In the genomic region with DNA sequence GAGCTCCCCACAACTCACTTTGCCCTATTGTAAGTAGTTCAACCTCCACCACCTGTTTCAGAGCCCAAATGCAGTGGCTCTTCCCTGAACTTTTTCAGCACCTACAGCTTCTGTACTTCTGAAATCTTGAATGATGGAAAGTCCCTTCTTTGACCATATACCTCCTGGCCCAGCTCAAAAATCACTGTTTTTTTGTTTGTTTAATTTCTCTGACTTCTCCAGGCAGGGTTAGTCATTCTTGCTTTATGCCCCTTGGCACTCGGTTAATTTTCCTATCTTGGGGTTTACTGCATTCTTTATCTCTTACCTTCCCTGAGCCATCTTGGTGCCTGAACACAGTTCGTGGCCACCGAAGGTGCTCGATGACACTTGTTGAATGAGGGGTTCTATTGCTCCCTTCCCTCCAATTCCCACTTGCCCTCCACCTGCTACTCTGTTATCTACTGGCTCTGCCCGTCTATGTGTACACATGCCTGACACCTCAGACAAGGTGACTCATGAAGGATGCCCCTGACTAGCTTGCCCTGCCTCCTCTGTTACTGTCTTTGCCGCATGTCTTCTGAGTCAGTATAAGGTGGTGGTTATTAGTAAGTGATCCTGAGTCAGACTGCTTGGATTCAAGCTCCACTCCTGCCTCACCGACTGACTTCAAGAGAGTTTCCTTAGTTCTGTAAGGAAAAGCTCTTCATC, we compare ENCODE assay signal across 10 cellular contexts. TPM values are rescaled to one million over a fixed set of nuclear protein-coding genes. Genes with fewer than 3 reads are reported as not detected.
DNase-seq lines count a peak whose midpoint lies in the region; ATAC-seq lines count a peak whose summit lies in the region.
"Had no signal": no experiment of that assay in that cellular context is flagged by ENCODE, and none has a peak within 500 bp of the region (broad histone marks: within the 10 kb centered on the region; RNA-seq: fewer than 3 reads in every experiment).

No MANE protein-coding gene starts in this region.

- H3K4me3 Mint-ChIP-seq in T-helper 17 cell, result no peak overlapping the region
- H3K4me3 Mint-ChIP-seq: nephron; T-helper 1 cell treated with Interleukin-12 subunit alpha and Interleukin-12 subunit beta and Interleukin-4 antibody, amounts not matched to agents 30 μg/mL and 1 μg/mL, for 36 hours had no signal

- H2BK12ac ChIP-seq in neuronal stem cell (ENCODE audit: low read length), result no peak overlapping the region

- H2BK5ac ChIP-seq in neuronal stem cell (ENCODE audit: low read length), result no peak overlapping the region

- H3K9ac ChIP-seq in neuronal stem cell (ENCODE audit: low read depth, low read length, poor library complexity), result no peak overlapping the region

- no peak overlapping the region for H3K14ac ChIP-seq in neuronal stem cell (ENCODE audit: low read length)

- H3K18ac ChIP-seq in neuronal stem cell (ENCODE audit: low read length), result no peak overlapping the region

- no peak overlapping the region for H4K91ac ChIP-seq in neuronal stem cell (ENCODE audit: low read depth, low read length, poor library complexity)

- H3K9me3 ChIP-seq in T-helper 17 cell (ENCODE audit: control insufficient read depth, low read length, poor library complexity, severe bottlenecking) (no peaks in the 10 kb centered on the region), neuronal stem cell (replicated peaks in 1 of 2; ENCODE audit: control insufficient read depth in 2 of 2, insufficient read depth in 1 of 2, low read depth in 1 of 2, low read length in 2 of 2) (no peaks in the 10 kb centered on the region)

- H3K4me2 ChIP-seq in neuronal stem cell (ENCODE audit: insufficient read depth, low read length, poor library complexity, severe bottlenecking), result no peak overlapping the region

- peaks cover 15 to 16% of the 10 kb centered on the region in 2 donors for H3K4me1 ChIP-seq in neuronal stem cell (ENCODE audit: control insufficient read depth in 2 of 2, insufficient read depth in 1 of 2, low read depth in 1 of 2, low read length in 2 of 2)

- peak; percentile 35 for DNase-seq in activated T-cell treated with anti-CD3 and anti-CD28 coated beads for 24 hours (ENCODE audit: low read depth)
- DNase-seq in activated T-cell treated with anti-CD3 and anti-CD28 coated beads for 4 hours, result no peak
- DNase-seq in T-helper 17 cell, result no peak
- peak; percentile 27 for DNase-seq in fibroblast of the conjunctiva (ENCODE audit: low read depth)
- DNase-seq in stimulated activated CD8-positive, alpha-beta memory T cell treated with anti-CD3 and anti-CD28 coated beads, Interleukin-15, amount 100 ng/mL, for 48 hours (ENCODE audit: low read depth in 2 of 2), result peak; percentile 23 to 36
- DNase-seq in KG1 (lab: John Stamatoyannopoulos, UW), result no peak
- no peak for DNase-seq in COLO829 (ENCODE audit: low spot score)
- DNase-seq in neuronal stem cell (ENCODE audit: low spot score), result no peak

- no peak overlapping the region for H2BK120ac ChIP-seq in neuronal stem cell (ENCODE audit: low read depth, low read length)

- H3K79me1 ChIP-seq in neuronal stem cell (ENCODE audit: low read depth, low read length), result no peaks in the 10 kb centered on the region

- H3K36me3 ChIP-seq in neuronal stem cell (replicated peaks in 1 of 2; ENCODE audit: control insufficient read depth in 2 of 2, insufficient read depth in 2 of 2, low read length in 2 of 2), result no peaks in the 10 kb centered on the region

- H3K27me3 Mint-ChIP-seq in T-helper 17 cell, result no peaks in the 10 kb centered on the region

- H3K27ac ChIP-seq in neuronal stem cell (replicated peaks; ENCODE audit: low read length), result no peak overlapping the region

- no peak overlapping the region for H2BK15ac ChIP-seq in neuronal stem cell (ENCODE audit: low read length)

- H3K4me3 ChIP-seq in neuronal stem cell (ENCODE audit: low read length in 2 of 2), result no peak overlapping the region

- no peak overlapping the region for H2AFZ ChIP-seq in neuronal stem cell (ENCODE audit: low read length)

- peak overlapping the region; percentile 47 for H3K27ac Mint-ChIP-seq in T-helper 17 cell
- H3K27ac Mint-ChIP-seq: T-helper 1 cell treated with Interleukin-12 subunit alpha and Interleukin-12 subunit beta and Interleukin-4 antibody, amounts not matched to agents 30 μg/mL and 1 μg/mL, for 36 hours had no signal

- no peaks in the 10 kb centered on the region for H3K36me3 Mint-ChIP-seq in T-helper 17 cell (ENCODE audit: low read depth)

- no peak overlapping the region for H2AK5ac ChIP-seq in neuronal stem cell (ENCODE audit: low read depth, low read length)

- no peak overlapping the region for H3K4ac ChIP-seq in neuronal stem cell (ENCODE audit: low read length)

- ATAC-seq in T-helper 17 cell, result no peak

- peaks cover 7% of the 10 kb centered on the region for H3K4me1 Mint-ChIP-seq in T-helper 17 cell

- no CpG with 5 or more reads among the region's 7 CpGs for WGBS in neuronal stem cell (ENCODE audit: extremely low coverage in 2 of 2, insufficient read length in 2 of 2, insufficient replicate concordance in 1 of 2), 2 donors

- H3K27me3 ChIP-seq in neuronal stem cell (ENCODE audit: control insufficient read depth in 3 of 3, insufficient read depth in 3 of 3, low read depth in 1 of 3, low read length in 3 of 3), result peaks cover 0 to 9% (median 0%) of the 10 kb centered on the region in 3 experiments

- H4K8ac ChIP-seq in neuronal stem cell (ENCODE audit: low read depth, low read length), result no peak overlapping the region

- no peak overlapping the region for H3K23ac ChIP-seq in neuronal stem cell (ENCODE audit: low read depth, low read length, poor library complexity)

RNA-seq across cellular contexts. Expression of gene AMHR2, which starts 4.4 kb away (rescaled TPM):
- total RNA-seq in T-helper 17 cell, result not detected
- 0.46 TPM for polyA plus RNA-seq in neuronal stem cell (2013, experiment 1 of 2)
- 0.42 TPM for polyA plus RNA-seq in neuronal stem cell (2013, experiment 2 of 2)

RNA-seq across cellular contexts. Expression of gene PRR13, which starts 13.5 kb away (rescaled TPM):
- 100 to 1,000 TPM; 168 to 188 TPM for total RNA-seq in T-helper 17 cell
- polyA plus RNA-seq in neuronal stem cell (2013, experiment 1 of 2), result 119 TPM
- 121 TPM for polyA plus RNA-seq in neuronal stem cell (2013, experiment 2 of 2)

RNA-seq across cellular contexts. Expression of gene PCBP2, which starts 23.9 kb away (rescaled TPM):
- 1,000 to 10,000 TPM; 1,028 to 1,089 TPM for total RNA-seq in T-helper 17 cell
- 903 TPM for polyA plus RNA-seq in neuronal stem cell (2013, experiment 1 of 2)
- polyA plus RNA-seq in neuronal stem cell (2013, experiment 2 of 2), result 910 TPM

RNA-seq across cellular contexts. Expression of gene SP1, which starts 48.1 kb away (rescaled TPM):
- total RNA-seq in T-helper 17 cell, result 10 to 100 TPM; 69.6 to 75.1 TPM
- polyA plus RNA-seq in neuronal stem cell (2013, experiment 1 of 2), result 27.3 TPM
- polyA plus RNA-seq in neuronal stem cell (2013, experiment 2 of 2), result 27.4 TPM

Comparison
In these comparisons a context has a peak if more than half of its experiments do, and no peak if none do; other contexts are left out.
1. DNase-seq: peak in activated T-cell treated with anti-CD3 and anti-CD28 coated beads for 24 hours (single experiment), fibroblast of the conjunctiva (single experiment) and stimulated activated CD8-positive, alpha-beta memory T cell treated with anti-CD3 and anti-CD28 coated beads, Interleukin-15, amount 100 ng/mL, for 48 hours (2 of 2); none in activated T-cell treated with anti-CD3 and anti-CD28 coated beads for 4 hours (single experiment), T-helper 17 cell (0 of 3), KG1 (single experiment), COLO829 (single experiment) and neuronal stem cell (single experiment).